1 cellular context compared by ENCODE assay signal in the genomic region with DNA sequence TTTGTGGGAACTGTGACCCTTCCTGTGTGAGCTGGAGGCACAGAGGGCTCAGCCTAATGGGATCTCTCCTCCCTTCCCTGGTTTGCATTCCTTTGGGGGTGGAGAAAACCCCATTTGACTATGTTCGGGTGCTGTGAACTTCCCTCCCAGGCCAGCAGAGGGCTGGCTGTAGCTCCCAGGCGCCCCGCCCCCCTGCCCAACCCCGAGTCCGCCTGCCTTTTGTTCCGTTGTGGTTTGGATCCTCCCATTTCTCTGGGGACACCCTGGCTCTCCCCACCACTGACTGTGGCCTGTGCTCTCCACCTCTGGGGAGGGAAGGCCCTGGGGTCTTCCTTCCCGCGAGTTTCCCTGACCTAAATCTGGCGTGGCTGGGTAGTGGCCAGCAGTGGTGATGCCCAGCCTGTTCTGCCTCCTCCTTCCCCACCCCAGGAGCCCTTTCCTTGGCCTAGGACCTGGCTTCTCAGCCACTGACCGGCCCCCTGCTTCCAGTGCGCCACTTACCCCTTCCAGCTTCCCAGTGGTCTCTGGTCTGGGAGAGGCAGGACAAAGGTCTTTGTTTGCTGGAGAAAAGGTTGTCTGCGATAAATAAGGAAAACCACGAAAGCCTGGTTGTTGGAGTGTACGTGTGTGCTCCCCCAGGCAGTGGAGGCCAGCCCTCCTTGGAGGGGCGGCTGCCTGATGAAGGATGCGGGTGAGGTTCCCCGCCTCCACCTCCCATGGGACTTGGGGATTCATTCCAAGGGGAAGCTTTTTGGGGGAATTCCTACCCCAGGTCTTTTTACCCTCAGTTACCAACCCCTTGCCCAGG.
A peak's percentile ranks its signal among the peaks of the same experiment; 100 is the strongest.
TF ChIP-seq lines count a peak whose summit lies in the region.

No MANE protein-coding gene starts in this region.

TF ChIP-seq in HepG2, 621 proteins besides CTCF, POLR2A, EP300 and RAD21 (continued from another document and continues in another):
- TF ChIP-seq ZHX1 (CRISPR knock-in tag; IDR thresholded peaks at IDR 0.05; ENCODE audit: low read depth) = no peak
- no peak for TF ChIP-seq ZNF83 (CRISPR knock-in tag; IDR thresholded peaks at IDR 0.05; ENCODE audit: borderline replicate concordance)
- TF ChIP-seq ZNF160 (CRISPR knock-in tag; IDR thresholded peaks at IDR 0.05) = no peak
- no peak for TF ChIP-seq DNMT3B (CRISPR knock-in tag; conservative IDR thresholded peaks at IDR 0.05)
- TF ChIP-seq, protein P1, sequence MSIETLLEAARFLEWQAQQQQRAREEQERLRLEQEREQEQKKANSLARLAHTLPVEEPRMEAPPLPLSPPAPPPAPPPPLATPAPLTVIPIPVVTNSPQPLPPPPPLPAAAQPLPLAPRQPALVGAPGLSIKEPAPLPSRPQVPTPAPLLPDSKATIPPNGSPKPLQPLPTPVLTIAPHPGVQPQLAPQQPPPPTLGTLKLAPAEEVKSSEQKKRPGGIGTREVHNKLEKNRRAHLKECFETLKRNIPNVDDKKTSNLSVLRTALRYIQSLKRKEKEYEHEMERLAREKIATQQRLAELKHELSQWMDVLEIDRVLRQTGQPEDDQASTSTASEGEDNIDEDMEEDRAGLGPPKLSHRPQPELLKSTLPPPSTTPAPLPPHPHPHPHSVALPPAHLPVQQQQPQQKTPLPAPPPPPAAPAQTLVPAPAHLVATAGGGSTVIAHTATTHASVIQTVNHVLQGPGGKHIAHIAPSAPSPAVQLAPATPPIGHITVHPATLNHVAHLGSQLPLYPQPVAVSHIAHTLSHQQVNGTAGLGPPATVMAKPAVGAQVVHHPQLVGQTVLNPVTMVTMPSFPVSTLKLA (IDR thresholded peaks at IDR 0.05) = no peak
- TF ChIP-seq MLXIP (CRISPR knock-in tag; IDR thresholded peaks at IDR 0.05; ENCODE audit: borderline replicate concordance) = no peak
- TF ChIP-seq NCOA5 (CRISPR knock-in tag; IDR thresholded peaks at IDR 0.05) = no peak
- TF ChIP-seq AGO2 (optimal IDR thresholded peaks at IDR 0.05; ENCODE audit: low read depth, low read length) = no peak
- no peak for TF ChIP-seq NCOA1 (CRISPR knock-in tag; IDR thresholded peaks at IDR 0.05)
- TF ChIP-seq MTF2 (CRISPR knock-in tag; IDR thresholded peaks at IDR 0.05; ENCODE audit: borderline replicate concordance) = no peak
- peak; percentile 49; the same call in 1 of the 2 replicates for TF ChIP-seq MXD4 (CRISPR knock-in tag; IDR thresholded peaks at IDR 0.05)
- no peak for TF ChIP-seq TBL1XR1 (IDR thresholded peaks at IDR 0.05; ENCODE audit: borderline replicate concordance, low read length, partially characterized antibody)
- no peak; the same call in none of the 2 replicates for TF ChIP-seq POLR2G (IDR thresholded peaks at IDR 0.05; ENCODE audit: low read depth, low read length)
- no peak for TF ChIP-seq NPAS2 (CRISPR knock-in tag; IDR thresholded peaks at IDR 0.05; ENCODE audit: borderline replicate concordance)
- TF ChIP-seq CBX2 (IDR thresholded peaks at IDR 0.05; ENCODE audit: low read depth, low read length) = no peak
- no peak for TF ChIP-seq CBX2 (CRISPR knock-in tag; IDR thresholded peaks at IDR 0.05; ENCODE audit: low read depth)
- no peak for TF ChIP-seq ATF7-NPFF (CRISPR knock-in tag; IDR thresholded peaks at IDR 0.05; ENCODE audit: low read depth)
- no peak for TF ChIP-seq RFX5 (IDR thresholded peaks at IDR 0.05; ENCODE audit: low read depth, low read length)
- no peak for TF ChIP-seq HNF4G (IDR thresholded peaks at IDR 0.05; ENCODE audit: borderline replicate concordance, low read depth, low read length)
- TF ChIP-seq HNF4G (CRISPR knock-in tag; IDR thresholded peaks at IDR 0.05; ENCODE audit: borderline replicate concordance, low read depth) = no peak
- no peak for TF ChIP-seq ZNF20 (CRISPR knock-in tag; IDR thresholded peaks at IDR 0.05)
- peak; percentile 43 for TF ChIP-seq ASH2L (IDR thresholded peaks at IDR 0.05; ENCODE audit: insufficient read length, low read depth, low read length)
- no peak for TF ChIP-seq TOPORS (CRISPR knock-in tag; IDR thresholded peaks at IDR 0.05)
- no peak for TF ChIP-seq DPF2 (CRISPR knock-in tag; IDR thresholded peaks at IDR 0.05; ENCODE audit: borderline replicate concordance, low read depth)
- no peak for TF ChIP-seq ZNF251 (CRISPR knock-in tag; IDR thresholded peaks at IDR 0.05)
- peak; percentile 46; the same call in 1 of the 2 replicates for TF ChIP-seq ZNF747 (CRISPR knock-in tag; IDR thresholded peaks at IDR 0.05; ENCODE audit: borderline replicate concordance)
- no peak for TF ChIP-seq ZNF367 (CRISPR knock-in tag; IDR thresholded peaks at IDR 0.05; ENCODE audit: borderline replicate concordance)
- no peak for TF ChIP-seq NRL (CRISPR knock-in tag; IDR thresholded peaks at IDR 0.05; ENCODE audit: borderline replicate concordance)
- TF ChIP-seq MBD4 (IDR thresholded peaks at IDR 0.05; ENCODE audit: borderline replicate concordance, low read length) = no peak
- TF ChIP-seq CHD4 (IDR thresholded peaks at IDR 0.05; ENCODE audit: borderline replicate concordance, low read length) = no peak
- no peak for TF ChIP-seq ZNF17 (CRISPR knock-in tag; IDR thresholded peaks at IDR 0.05)
- TF ChIP-seq, protein P2, sequence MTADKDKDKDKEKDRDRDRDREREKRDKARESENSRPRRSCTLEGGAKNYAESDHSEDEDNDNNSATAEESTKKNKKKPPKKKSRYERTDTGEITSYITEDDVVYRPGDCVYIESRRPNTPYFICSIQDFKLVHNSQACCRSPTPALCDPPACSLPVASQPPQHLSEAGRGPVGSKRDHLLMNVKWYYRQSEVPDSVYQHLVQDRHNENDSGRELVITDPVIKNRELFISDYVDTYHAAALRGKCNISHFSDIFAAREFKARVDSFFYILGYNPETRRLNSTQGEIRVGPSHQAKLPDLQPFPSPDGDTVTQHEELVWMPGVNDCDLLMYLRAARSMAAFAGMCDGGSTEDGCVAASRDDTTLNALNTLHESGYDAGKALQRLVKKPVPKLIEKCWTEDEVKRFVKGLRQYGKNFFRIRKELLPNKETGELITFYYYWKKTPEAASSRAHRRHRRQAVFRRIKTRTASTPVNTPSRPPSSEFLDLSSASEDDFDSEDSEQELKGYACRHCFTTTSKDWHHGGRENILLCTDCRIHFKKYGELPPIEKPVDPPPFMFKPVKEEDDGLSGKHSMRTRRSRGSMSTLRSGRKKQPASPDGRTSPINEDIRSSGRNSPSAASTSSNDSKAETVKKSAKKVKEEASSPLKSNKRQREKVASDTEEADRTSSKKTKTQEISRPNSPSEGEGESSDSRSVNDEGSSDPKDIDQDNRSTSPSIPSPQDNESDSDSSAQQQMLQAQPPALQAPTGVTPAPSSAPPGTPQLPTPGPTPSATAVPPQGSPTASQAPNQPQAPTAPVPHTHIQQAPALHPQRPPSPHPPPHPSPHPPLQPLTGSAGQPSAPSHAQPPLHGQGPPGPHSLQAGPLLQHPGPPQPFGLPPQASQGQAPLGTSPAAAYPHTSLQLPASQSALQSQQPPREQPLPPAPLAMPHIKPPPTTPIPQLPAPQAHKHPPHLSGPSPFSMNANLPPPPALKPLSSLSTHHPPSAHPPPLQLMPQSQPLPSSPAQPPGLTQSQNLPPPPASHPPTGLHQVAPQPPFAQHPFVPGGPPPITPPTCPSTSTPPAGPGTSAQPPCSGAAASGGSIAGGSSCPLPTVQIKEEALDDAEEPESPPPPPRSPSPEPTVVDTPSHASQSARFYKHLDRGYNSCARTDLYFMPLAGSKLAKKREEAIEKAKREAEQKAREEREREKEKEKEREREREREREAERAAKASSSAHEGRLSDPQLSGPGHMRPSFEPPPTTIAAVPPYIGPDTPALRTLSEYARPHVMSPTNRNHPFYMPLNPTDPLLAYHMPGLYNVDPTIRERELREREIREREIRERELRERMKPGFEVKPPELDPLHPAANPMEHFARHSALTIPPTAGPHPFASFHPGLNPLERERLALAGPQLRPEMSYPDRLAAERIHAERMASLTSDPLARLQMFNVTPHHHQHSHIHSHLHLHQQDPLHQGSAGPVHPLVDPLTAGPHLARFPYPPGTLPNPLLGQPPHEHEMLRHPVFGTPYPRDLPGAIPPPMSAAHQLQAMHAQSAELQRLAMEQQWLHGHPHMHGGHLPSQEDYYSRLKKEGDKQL (CRISPR knock-in tag; IDR thresholded peaks at IDR 0.05; ENCODE audit: low read depth) = no peak
- no peak for TF ChIP-seq TAF15 (IDR thresholded peaks at IDR 0.05; ENCODE audit: low read depth, low read length, poor library complexity, severe bottlenecking)
- 0 out of 2 replicates have a peak, but pooled peaks have one; percentile 26 for TF ChIP-seq ZBTB43 (CRISPR knock-in tag; conservative IDR thresholded peaks at IDR 0.05)
- no peak for TF ChIP-seq ZSCAN29 (CRISPR knock-in tag; conservative IDR thresholded peaks at IDR 0.05)
- TF ChIP-seq, protein P3, sequence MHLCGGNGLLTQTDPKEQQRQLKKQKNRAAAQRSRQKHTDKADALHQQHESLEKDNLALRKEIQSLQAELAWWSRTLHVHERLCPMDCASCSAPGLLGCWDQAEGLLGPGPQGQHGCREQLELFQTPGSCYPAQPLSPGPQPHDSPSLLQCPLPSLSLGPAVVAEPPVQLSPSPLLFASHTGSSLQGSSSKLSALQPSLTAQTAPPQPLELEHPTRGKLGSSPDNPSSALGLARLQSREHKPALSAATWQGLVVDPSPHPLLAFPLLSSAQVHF (CRISPR knock-in tag; IDR thresholded peaks at IDR 0.05) = no peak
- TF ChIP-seq, protein P4, sequence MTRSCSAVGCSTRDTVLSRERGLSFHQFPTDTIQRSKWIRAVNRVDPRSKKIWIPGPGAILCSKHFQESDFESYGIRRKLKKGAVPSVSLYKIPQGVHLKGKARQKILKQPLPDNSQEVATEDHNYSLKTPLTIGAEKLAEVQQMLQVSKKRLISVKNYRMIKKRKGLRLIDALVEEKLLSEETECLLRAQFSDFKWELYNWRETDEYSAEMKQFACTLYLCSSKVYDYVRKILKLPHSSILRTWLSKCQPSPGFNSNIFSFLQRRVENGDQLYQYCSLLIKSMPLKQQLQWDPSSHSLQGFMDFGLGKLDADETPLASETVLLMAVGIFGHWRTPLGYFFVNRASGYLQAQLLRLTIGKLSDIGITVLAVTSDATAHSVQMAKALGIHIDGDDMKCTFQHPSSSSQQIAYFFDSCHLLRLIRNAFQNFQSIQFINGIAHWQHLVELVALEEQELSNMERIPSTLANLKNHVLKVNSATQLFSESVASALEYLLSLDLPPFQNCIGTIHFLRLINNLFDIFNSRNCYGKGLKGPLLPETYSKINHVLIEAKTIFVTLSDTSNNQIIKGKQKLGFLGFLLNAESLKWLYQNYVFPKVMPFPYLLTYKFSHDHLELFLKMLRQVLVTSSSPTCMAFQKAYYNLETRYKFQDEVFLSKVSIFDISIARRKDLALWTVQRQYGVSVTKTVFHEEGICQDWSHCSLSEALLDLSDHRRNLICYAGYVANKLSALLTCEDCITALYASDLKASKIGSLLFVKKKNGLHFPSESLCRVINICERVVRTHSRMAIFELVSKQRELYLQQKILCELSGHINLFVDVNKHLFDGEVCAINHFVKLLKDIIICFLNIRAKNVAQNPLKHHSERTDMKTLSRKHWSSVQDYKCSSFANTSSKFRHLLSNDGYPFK (CRISPR knock-in tag; IDR thresholded peaks at IDR 0.05; ENCODE audit: borderline replicate concordance) = no peak; the same call in 1 of the 2 replicates
- TF ChIP-seq SCMH1 (CRISPR knock-in tag; IDR thresholded peaks at IDR 0.05; ENCODE audit: borderline replicate concordance) = no peak
- TF ChIP-seq ZNF547 (CRISPR knock-in tag; IDR thresholded peaks at IDR 0.05) = no peak
